8 cellular contexts compared by ENCODE assay signal in genomic region chr6:79947191-79948173, GRCh38. TPM values are rescaled to one million over a fixed set of nuclear protein-coding genes. Genes with fewer than 3 reads are reported as not detected.
DNase-seq lines count a peak whose midpoint lies in the region; ATAC-seq and TF ChIP-seq lines count a peak whose summit lies in the region.

TSS of gene ELOVL4 (minus strand) at chr6:79947553. CDS start at chr6:79947279, 274 bp downstream.

- intact Hi-C loops in left colon (cut with DNase I, micrococcal nuclease), result loop anchor here in 1 of 2 donors (5.0 kb wide), 1 partner anchor 145 kb away; no protein-coding TSS in a partner anchor

- peak within 1 kb of the TSS; percentile 76 for H3K4me3 ChIP-seq in HFF-Myc (replicated peaks; ENCODE audit: low read depth, low read length)
- H3K4me3 ChIP-seq in choroid plexus epithelial cell (ENCODE audit: low read depth, low read length), result peak within 1 kb of the TSS; percentile 77

- TF ChIP-seq CTCF in HFF-Myc (IDR thresholded peaks at IDR 0.05; ENCODE audit: low read depth, low read length, missing control alignments), result no peak
- no peak for TF ChIP-seq CTCF in choroid plexus epithelial cell (conservative IDR thresholded peaks at IDR 0.05; ENCODE audit: low read depth, low read length)

- ATAC-seq in left colon (peak; percentile 73), HG03108 (IDR thresholded peaks at IDR 0.05; ENCODE audit: unreplicated experiment) (no peak)

- DNase-seq in DMS53 treated with DMSO at 0.1 percent for 48 hours (lab: John Stamatoyannopoulos, UW; ENCODE audit: unreplicated experiment) (peak; percentile 44), HFF-Myc (ENCODE audit: extremely low read depth, low read depth) (no peak), NCI-H1930 (lab: John Stamatoyannopoulos, UW) (peak; percentile 81 to 84), choroid plexus epithelial cell (ENCODE audit: low read depth) (peak; percentile 78), left colon (peak; percentile 35 to 42)
- DNase-seq in activated CD4-positive, alpha-beta T cell treated with anti-CD3 and anti-CD28 coated beads for 24 hours (ENCODE audit: low read depth in 2 of 2), result peak; percentile 29 to 34
- DNase-seq in stimulated activated CD4-positive, alpha-beta T cell treated with anti-CD3 and anti-CD28 coated beads, Interleukin-15, amount 100 ng/mL, for 48 hours (ENCODE audit: low read depth in 2 of 2), result peak; percentile 25 to 44

RNA-seq across cellular contexts. Expression of gene ELOVL4, which starts in this region (rescaled TPM):
- under 1 TPM; 0.31 to 0.47 TPM for total RNA-seq in left colon

Comparison
In these comparisons a context has a peak if more than half of its experiments do, and no peak if none do; other contexts are left out.
1. Peak in DNase-seq and ATAC-seq in left colon; RNA of the gene not detected or under 1 TPM.